9 cellular contexts compared by ENCODE assay signal in genomic region chr17:83202002-83203000, GRCh38.
DNase-seq lines count a peak whose midpoint lies in the region; TF ChIP-seq lines count a peak whose summit lies in the region.
"Had no signal": no experiment of that assay in that cellular context is flagged by ENCODE, and none has a peak within 500 bp of the region (broad histone marks: within the 10 kb centered on the region; RNA-seq: fewer than 3 reads in every experiment).

No MANE protein-coding gene starts in this region.

- H3K27ac Mint-ChIP-seq in activated CD4-positive, alpha-beta T cell treated with anti-CD3 and anti-CD28 coated beads, Interleukin-2, amount 10 ng/mL, durations not matched to agents 24 days and 14 days = peak overlapping the region; percentile 54
- H3K27ac Mint-ChIP-seq in chondrocyte (ENCODE audit: unreplicated experiment) = peak overlapping the region; percentile 84

- H3K27ac ChIP-seq in muscle layer of colon (ENCODE audit: low read depth, low read length) (peak overlapping the region; percentile 52), transverse colon (peak overlapping the region; percentile 32 to 59 (median 49)), trophoblast cell (ENCODE audit: low read depth, low read length) (no peak overlapping the region)

- no peak overlapping the region for H3K18ac ChIP-seq in trophoblast cell (ENCODE audit: low read length)

- H3K9me3 ChIP-seq in muscle layer of colon (ENCODE audit: low read length) = no peaks in the 10 kb centered on the region
- no peaks in the 10 kb centered on the region for H3K9me3 ChIP-seq in transverse colon
- peaks cover 57% of the 10 kb centered on the region for H3K9me3 ChIP-seq in trophoblast cell (ENCODE audit: insufficient read depth, low read depth, low read length)
- H3K9me3 ChIP-seq: pancreas had no signal

- H3K9ac ChIP-seq in muscle layer of colon (ENCODE audit: low read length) = no peak overlapping the region
- no peak overlapping the region for H3K9ac ChIP-seq in trophoblast cell (ENCODE audit: low read length)

- H2BK120ac ChIP-seq in trophoblast cell (ENCODE audit: insufficient read depth, low read length, poor library complexity) = no peak overlapping the region

- in situ Hi-C loops in transverse colon (cut with MboI; ENCODE audit: low pct_ligation_motif_present in 1 of 4, low pct_unique_long_range_greater_than_20kb in 1 of 4, low sequenced_read_pairs in 3 of 4) = no loop called here

- H3K4ac ChIP-seq in trophoblast cell (ENCODE audit: low read depth, low read length) = no peak overlapping the region

- H3K36me3 ChIP-seq in muscle layer of colon (ENCODE audit: insufficient read depth, low read length) = no peaks in the 10 kb centered on the region
- H3K36me3 ChIP-seq in transverse colon = no peaks in the 10 kb centered on the region
- H3K36me3 ChIP-seq in trophoblast cell (ENCODE audit: control insufficient read depth in 1 of 2, insufficient read depth in 2 of 2, low read length in 2 of 2) = no peaks in the 10 kb centered on the region
- H3K36me3 ChIP-seq: pancreas had no signal

- H2AFZ ChIP-seq in trophoblast cell (ENCODE audit: insufficient read depth, low read length, poor library complexity) = no peak overlapping the region

- no peaks in the 10 kb centered on the region for H3K9me3 Mint-ChIP-seq in activated CD4-positive, alpha-beta T cell treated with anti-CD3 and anti-CD28 coated beads, Interleukin-2, amount 10 ng/mL, durations not matched to agents 24 days and 14 days
- H3K9me3 Mint-ChIP-seq in chondrocyte (ENCODE audit: low read depth) = no peaks in the 10 kb centered on the region

- no peak for TF ChIP-seq EP300 in transverse colon (IDR thresholded peaks at IDR 0.05; ENCODE audit: low read depth)

- H4K91ac ChIP-seq in trophoblast cell (ENCODE audit: low read depth, low read length) = no peak overlapping the region

- no peak overlapping the region for H2BK5ac ChIP-seq in trophoblast cell (ENCODE audit: low read depth, low read length, poor library complexity)

- no peaks in the 10 kb centered on the region for H3K79me2 ChIP-seq in trophoblast cell (ENCODE audit: control insufficient read depth, insufficient read depth, low read length, poor library complexity)

- no peak for TF ChIP-seq POLR2A in transverse colon (IDR thresholded peaks at IDR 0.05)

- H3K4me1 ChIP-seq in muscle layer of colon (ENCODE audit: insufficient read depth, low read length) (peaks cover 8% of the 10 kb centered on the region), transverse colon (peaks cover 0 to 25% (median 6%) of the 10 kb centered on the region in 4 donors), trophoblast cell (ENCODE audit: control insufficient read depth in 1 of 2, insufficient read depth in 2 of 2, low read length in 2 of 2) (no peaks in the 10 kb centered on the region)
- H3K4me1 ChIP-seq: pancreas had no signal

- no peaks in the 10 kb centered on the region for H3K27me3 Mint-ChIP-seq in activated CD4-positive, alpha-beta T cell treated with anti-CD3 and anti-CD28 coated beads, Interleukin-2, amount 10 ng/mL, durations not matched to agents 24 days and 14 days
- no peaks in the 10 kb centered on the region for H3K27me3 Mint-ChIP-seq in chondrocyte (ENCODE audit: low read depth)

- no peaks in the 10 kb centered on the region for H3K36me3 Mint-ChIP-seq in activated CD4-positive, alpha-beta T cell treated with anti-CD3 and anti-CD28 coated beads, Interleukin-2, amount 10 ng/mL, durations not matched to agents 24 days and 14 days (ENCODE audit: low read depth)
- H3K36me3 Mint-ChIP-seq in chondrocyte (ENCODE audit: low read depth) = no peaks in the 10 kb centered on the region

- H3K4me2 ChIP-seq in trophoblast cell (ENCODE audit: low read length) = no peak overlapping the region

- H3K4me3 ChIP-seq in muscle layer of colon (ENCODE audit: low read depth in 1 of 2, low read length in 2 of 2) = no peak overlapping the region
- H3K4me3 ChIP-seq in transverse colon = no peak overlapping the region
- no peak overlapping the region for H3K4me3 ChIP-seq in trophoblast cell (ENCODE audit: low read depth, low read length)
- H3K4me3 ChIP-seq: pancreas had no signal

- H4K12ac ChIP-seq in trophoblast cell (ENCODE audit: low read depth, low read length) = no peak overlapping the region

- TF ChIP-seq CTCF in chondrocyte (IDR thresholded peaks at IDR 0.05) = no peak
- TF ChIP-seq CTCF in transverse colon (IDR thresholded peaks at IDR 0.05) = no peak

- no peak overlapping the region for H3K14ac ChIP-seq in trophoblast cell (ENCODE audit: low read length)

- H3K4me1 Mint-ChIP-seq in activated CD4-positive, alpha-beta T cell treated with anti-CD3 and anti-CD28 coated beads, Interleukin-2, amount 10 ng/mL, durations not matched to agents 24 days and 14 days = peaks cover 47% of the 10 kb centered on the region
- peaks cover 49% of the 10 kb centered on the region for H3K4me1 Mint-ChIP-seq in chondrocyte (ENCODE audit: low read depth)

- no peak overlapping the region for H3K23ac ChIP-seq in trophoblast cell (ENCODE audit: low read length)

- H3K27me3 ChIP-seq in muscle layer of colon (ENCODE audit: control insufficient read depth in 1 of 2, insufficient read depth in 2 of 2, low read length in 2 of 2) = no peaks in the 10 kb centered on the region
- H3K27me3 ChIP-seq in transverse colon = no peaks in the 10 kb centered on the region
- no peaks in the 10 kb centered on the region for H3K27me3 ChIP-seq in trophoblast cell (ENCODE audit: insufficient read depth, low read length)
- H3K27me3 ChIP-seq: pancreas had no signal

- WGBS in transverse colon (ENCODE audit: low coverage in 1 of 2), 2 donors = 92 to 100% methylated on average over 4 to 13 of the region's 13 CpGs
- WGBS in trophoblast cell (ENCODE audit: extremely low coverage, insufficient coverage, insufficient read length) = no CpG with 5 or more reads among the region's 13 CpGs

- peak; percentile 62 for DNase-seq in activated CD4-positive, alpha-beta T cell treated with anti-CD3 and anti-CD28 coated beads, Interleukin-2, amount 10 ng/mL, durations not matched to agents 24 days and 14 days
- DNase-seq in activated CD4-positive, alpha-beta T cell treated with anti-CD3 and anti-CD28 coated beads for 1 hour = no peak
- peak; percentile 82 for DNase-seq in chondrocyte (ENCODE audit: low spot score)
- peak; percentile 5 for DNase-seq in transverse colon
- no peak for DNase-seq in stimulated activated CD4-positive, alpha-beta T cell treated with anti-CD3 and anti-CD28 coated beads, Interleukin-4, amount 100 ng/mL, for 24 hours
- no peak for DNase-seq in NCI-H226
- DNase-seq in trophoblast cell = no peak

- H3K79me1 ChIP-seq in trophoblast cell (ENCODE audit: low read length) = no peaks in the 10 kb centered on the region

- intact Hi-C loops in activated CD4-positive, alpha-beta T cell treated with anti-CD3 and anti-CD28 coated beads, Interleukin-2, amount 10 ng/mL, durations not matched to agents 24 days and 14 days (cut with micrococcal nuclease) = no loop called here
- intact Hi-C loops in transverse colon (cut with DNase I; ENCODE audit: low total_unique reads) = no loop called here

- no peak overlapping the region for H4K8ac ChIP-seq in trophoblast cell (ENCODE audit: low read depth, low read length)

- H2AK5ac ChIP-seq in trophoblast cell (ENCODE audit: low read length) = no peak overlapping the region

- H2BK12ac ChIP-seq in trophoblast cell (ENCODE audit: low read length) = no peak overlapping the region

- H3K4me3 Mint-ChIP-seq in activated CD4-positive, alpha-beta T cell treated with anti-CD3 and anti-CD28 coated beads, Interleukin-2, amount 10 ng/mL, durations not matched to agents 24 days and 14 days = no peak overlapping the region
- no peak overlapping the region for H3K4me3 Mint-ChIP-seq in chondrocyte (ENCODE audit: unreplicated experiment)

Comparison
In these comparisons a context has a peak if more than half of its experiments do, and no peak if none do; other contexts are left out.
1. DNase-seq: peak in activated CD4-positive, alpha-beta T cell treated with anti-CD3 and anti-CD28 coated beads, Interleukin-2, amount 10 ng/mL, durations not matched to agents 24 days and 14 days (single experiment), chondrocyte (single experiment) and transverse colon (single experiment); none in activated CD4-positive, alpha-beta T cell treated with anti-CD3 and anti-CD28 coated beads for 1 hour (single experiment), stimulated activated CD4-positive, alpha-beta T cell treated with anti-CD3 and anti-CD28 coated beads, Interleukin-4, amount 100 ng/mL, for 24 hours (single experiment), NCI-H226 (single experiment) and trophoblast cell (0 of 2).